ENCODE assay signal across 2 cellular contexts in the genomic region with DNA sequence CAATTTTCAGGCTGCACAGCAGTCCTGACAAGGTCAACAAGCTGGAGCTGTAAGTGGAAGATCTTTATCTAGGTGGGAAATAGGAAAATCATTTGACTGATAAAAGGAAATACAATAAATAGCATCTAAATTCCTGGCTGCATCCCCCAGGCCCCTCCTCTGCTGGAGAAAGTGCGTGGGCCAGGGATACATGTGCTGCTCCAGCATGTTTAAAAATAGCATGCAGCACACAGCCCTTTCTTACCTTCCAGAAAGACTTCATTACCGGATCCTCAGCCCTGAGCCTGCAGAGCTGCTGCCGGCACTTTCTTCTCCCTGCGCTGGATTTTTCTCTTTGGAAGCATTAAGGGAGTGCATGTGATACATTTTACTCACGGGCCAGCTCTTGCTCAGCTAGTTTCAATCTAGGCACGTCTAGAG.
TF ChIP-seq lines count a peak whose summit lies in the region.

No MANE protein-coding gene starts in this region.

TF ChIP-seq in IMR-90, 13 proteins besides CTCF, POLR2A, EP300 and RAD21 (continued from another document):
- TF ChIP-seq FOS (IDR thresholded peaks at IDR 0.05; ENCODE audit: low read depth, low read length) (no peak), MXI1 (IDR thresholded peaks at IDR 0.05; ENCODE audit: borderline replicate concordance, low read depth, low read length) (no peak), NFE2L2 (IDR thresholded peaks at IDR 0.05; ENCODE audit: low read depth, low read length) (no peak), SMC3 (IDR thresholded peaks at IDR 0.05; ENCODE audit: low read depth, low read length) (no peak), BHLHE40 (IDR thresholded peaks at IDR 0.05; ENCODE audit: low read depth, low read length) (no peak), MAZ (IDR thresholded peaks at IDR 0.05; ENCODE audit: borderline replicate concordance, low read depth, low read length) (no peak), RFX5 (IDR thresholded peaks at IDR 0.05; ENCODE audit: low read depth, low read length) (no peak)
- TF ChIP-seq, protein P1, sequence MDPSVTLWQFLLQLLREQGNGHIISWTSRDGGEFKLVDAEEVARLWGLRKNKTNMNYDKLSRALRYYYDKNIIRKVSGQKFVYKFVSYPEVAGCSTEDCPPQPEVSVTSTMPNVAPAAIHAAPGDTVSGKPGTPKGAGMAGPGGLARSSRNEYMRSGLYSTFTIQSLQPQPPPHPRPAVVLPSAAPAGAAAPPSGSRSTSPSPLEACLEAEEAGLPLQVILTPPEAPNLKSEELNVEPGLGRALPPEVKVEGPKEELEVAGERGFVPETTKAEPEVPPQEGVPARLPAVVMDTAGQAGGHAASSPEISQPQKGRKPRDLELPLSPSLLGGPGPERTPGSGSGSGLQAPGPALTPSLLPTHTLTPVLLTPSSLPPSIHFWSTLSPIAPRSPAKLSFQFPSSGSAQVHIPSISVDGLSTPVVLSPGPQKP (IDR thresholded peaks at IDR 0.05; ENCODE audit: borderline replicate concordance, low read depth, low read length) = no peak
- TF ChIP-seq, protein P2, sequence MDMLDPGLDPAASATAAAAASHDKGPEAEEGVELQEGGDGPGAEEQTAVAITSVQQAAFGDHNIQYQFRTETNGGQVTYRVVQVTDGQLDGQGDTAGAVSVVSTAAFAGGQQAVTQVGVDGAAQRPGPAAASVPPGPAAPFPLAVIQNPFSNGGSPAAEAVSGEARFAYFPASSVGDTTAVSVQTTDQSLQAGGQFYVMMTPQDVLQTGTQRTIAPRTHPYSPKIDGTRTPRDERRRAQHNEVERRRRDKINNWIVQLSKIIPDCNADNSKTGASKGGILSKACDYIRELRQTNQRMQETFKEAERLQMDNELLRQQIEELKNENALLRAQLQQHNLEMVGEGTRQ (IDR thresholded peaks at IDR 0.05; ENCODE audit: low read depth, low read length) = no peak
TF ChIP-seq in IMR-90: peak in this region for 0.

TF ChIP-seq in HepG2, 621 proteins besides CTCF, POLR2A, EP300 and RAD21:
- TF ChIP-seq ZFP91 (CRISPR knock-in tag; IDR thresholded peaks at IDR 0.05; ENCODE audit: borderline replicate concordance) (no peak), KLF15 (CRISPR knock-in tag; IDR thresholded peaks at IDR 0.05; ENCODE audit: borderline replicate concordance) (no peak), ZNF547 (CRISPR knock-in tag; IDR thresholded peaks at IDR 0.05) (no peak), MAF1 (CRISPR knock-in tag; IDR thresholded peaks at IDR 0.05; ENCODE audit: borderline replicate concordance) (no peak), BCLAF1 (IDR thresholded peaks at IDR 0.05) (no peak), DBP (CRISPR knock-in tag; IDR thresholded peaks at IDR 0.05; ENCODE audit: not compliant biosample characterization) (no peak), ZNF850 (CRISPR knock-in tag; conservative IDR thresholded peaks at IDR 0.05) (no peak), ADNP (CRISPR knock-in tag; IDR thresholded peaks at IDR 0.05) (no peak), KLF13 (CRISPR knock-in tag; IDR thresholded peaks at IDR 0.05) (no peak), HNRNPL (IDR thresholded peaks at IDR 0.05; ENCODE audit: low read depth, low read length) (no peak), TEF (CRISPR knock-in tag; IDR thresholded peaks at IDR 0.05) (no peak), ZNF121 (CRISPR knock-in tag; IDR thresholded peaks at IDR 0.05) (no peak), RFX5 (IDR thresholded peaks at IDR 0.05; ENCODE audit: low read depth, low read length) (no peak), ZNF367 (CRISPR knock-in tag; IDR thresholded peaks at IDR 0.05; ENCODE audit: borderline replicate concordance) (no peak), ZNF30 (CRISPR knock-in tag; IDR thresholded peaks at IDR 0.05) (no peak)
- TF ChIP-seq, protein P3, sequence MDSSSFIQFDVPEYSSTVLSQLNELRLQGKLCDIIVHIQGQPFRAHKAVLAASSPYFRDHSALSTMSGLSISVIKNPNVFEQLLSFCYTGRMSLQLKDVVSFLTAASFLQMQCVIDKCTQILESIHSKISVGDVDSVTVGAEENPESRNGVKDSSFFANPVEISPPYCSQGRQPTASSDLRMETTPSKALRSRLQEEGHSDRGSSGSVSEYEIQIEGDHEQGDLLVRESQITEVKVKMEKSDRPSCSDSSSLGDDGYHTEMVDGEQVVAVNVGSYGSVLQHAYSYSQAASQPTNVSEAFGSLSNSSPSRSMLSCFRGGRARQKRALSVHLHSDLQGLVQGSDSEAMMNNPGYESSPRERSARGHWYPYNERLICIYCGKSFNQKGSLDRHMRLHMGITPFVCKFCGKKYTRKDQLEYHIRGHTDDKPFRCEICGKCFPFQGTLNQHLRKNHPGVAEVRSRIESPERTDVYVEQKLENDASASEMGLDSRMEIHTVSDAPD (CRISPR knock-in tag; IDR thresholded peaks at IDR 0.05) = no peak
- TF ChIP-seq, protein P4, sequence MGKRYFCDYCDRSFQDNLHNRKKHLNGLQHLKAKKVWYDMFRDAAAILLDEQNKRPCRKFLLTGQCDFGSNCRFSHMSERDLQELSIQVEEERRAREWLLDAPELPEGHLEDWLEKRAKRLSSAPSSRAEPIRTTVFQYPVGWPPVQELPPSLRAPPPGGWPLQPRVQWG (CRISPR knock-in tag; IDR thresholded peaks at IDR 0.05; ENCODE audit: borderline replicate concordance, low read depth) = no peak
- TF ChIP-seq, protein P5, sequence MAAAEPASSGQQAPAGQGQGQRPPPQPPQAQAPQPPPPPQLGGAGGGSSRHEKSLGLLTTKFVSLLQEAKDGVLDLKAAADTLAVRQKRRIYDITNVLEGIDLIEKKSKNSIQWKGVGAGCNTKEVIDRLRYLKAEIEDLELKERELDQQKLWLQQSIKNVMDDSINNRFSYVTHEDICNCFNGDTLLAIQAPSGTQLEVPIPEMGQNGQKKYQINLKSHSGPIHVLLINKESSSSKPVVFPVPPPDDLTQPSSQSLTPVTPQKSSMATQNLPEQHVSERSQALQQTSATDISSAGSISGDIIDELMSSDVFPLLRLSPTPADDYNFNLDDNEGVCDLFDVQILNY (CRISPR knock-in tag; conservative IDR thresholded peaks at IDR 0.05) = no peak
- TF ChIP-seq, protein P6, sequence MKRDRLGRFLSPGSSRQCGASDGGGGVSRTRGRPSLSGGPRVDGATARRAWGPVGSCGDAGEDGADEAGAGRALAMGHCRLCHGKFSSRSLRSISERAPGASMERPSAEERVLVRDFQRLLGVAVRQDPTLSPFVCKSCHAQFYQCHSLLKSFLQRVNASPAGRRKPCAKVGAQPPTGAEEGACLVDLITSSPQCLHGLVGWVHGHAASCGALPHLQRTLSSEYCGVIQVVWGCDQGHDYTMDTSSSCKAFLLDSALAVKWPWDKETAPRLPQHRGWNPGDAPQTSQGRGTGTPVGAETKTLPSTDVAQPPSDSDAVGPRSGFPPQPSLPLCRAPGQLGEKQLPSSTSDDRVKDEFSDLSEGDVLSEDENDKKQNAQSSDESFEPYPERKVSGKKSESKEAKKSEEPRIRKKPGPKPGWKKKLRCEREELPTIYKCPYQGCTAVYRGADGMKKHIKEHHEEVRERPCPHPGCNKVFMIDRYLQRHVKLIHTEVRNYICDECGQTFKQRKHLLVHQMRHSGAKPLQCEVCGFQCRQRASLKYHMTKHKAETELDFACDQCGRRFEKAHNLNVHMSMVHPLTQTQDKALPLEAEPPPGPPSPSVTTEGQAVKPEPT (CRISPR knock-in tag; IDR thresholded peaks at IDR 0.05; ENCODE audit: low read depth) = no peak
